33 cellular contexts compared by ENCODE assay signal in genomic region chr12:7375145-7375543, GRCh38.
"Had no signal": no experiment of that assay in that cellular context is flagged by ENCODE, and none has a peak within 500 bp of the region (broad histone marks: within the 10 kb centered on the region; RNA-seq: fewer than 3 reads in every experiment).

No MANE protein-coding gene starts in this region.

- H3K27ac ChIP-seq: gastrocnemius medialis, parathyroid adenoma, psoas muscle, sigmoid colon, vagina, WERI-Rb-1 had no signal

- H3K4me1 ChIP-seq: gastrocnemius medialis, parathyroid adenoma, psoas muscle, sigmoid colon, vagina had no signal

- DNase-seq: activated CD4-positive, alpha-beta T cell treated with anti-CD3 and anti-CD28 coated beads, Interleukin-2, amount 50 U/mL, for 1 hour; activated gamma-delta T cell treated with Interleukin-2 at 50 U/mL for 16 hours; activated T-cell treated with anti-CD3 and anti-CD28 coated beads, Interleukin-2, amount 50 U/mL, for 4 hours; amygdala; effector CD8-positive, alpha-beta T cell; gastrocnemius medialis; hippocampal formation; midbrain; naive thymus-derived CD8-positive, alpha-beta T cell; occipital lobe; stimulated activated CD4-positive, alpha-beta T cell treated with anti-CD3 and anti-CD28 coated beads, Interleukin-4, amount 100 ng/mL, for 4 hours; T-helper 17 cell; T1000 had no signal

- FAIRE-seq: colon, endometrium, kidney, small intestine had no signal

- H3K9me3 Mint-ChIP-seq: activated naive CD8-positive, alpha-beta T cell treated with anti-CD3 and anti-CD28 coated beads, Interleukin-2, amount 50 U/mL, for 24 hours; activated T-cell treated with anti-CD3 and anti-CD28 coated beads, Interleukin-2, amount 50 U/mL, for 4 hours; activated T-helper 17 cell treated with anti-CD3 and anti-CD28 coated beads, Interleukin-2, amount 50 U/mL, for 72 hours; immature natural killer cell; neural crest cell had no signal

- H3K4me1 Mint-ChIP-seq: activated naive CD4-positive, alpha-beta T cell treated with anti-CD3 and anti-CD28 coated beads, Interleukin-2, amount 50 U/mL, for 24 hours; activated naive CD8-positive, alpha-beta T cell treated with anti-CD3 and anti-CD28 coated beads, Interleukin-2, amount 50 U/mL, for 24 hours; activated T-helper 17 cell treated with anti-CD3 and anti-CD28 coated beads, Interleukin-2, amount 50 U/mL, for 72 hours; immature natural killer cell; memory B cell; naive thymus-derived CD8-positive, alpha-beta T cell; neural crest cell; stimulated activated memory B cell treated with anti-CD40 and anti-IgM and Interleukin-4, amounts not matched to agents 10 μg/mL and 1 μg/mL and 100 μg/mL, for 72 hours; stimulated activated naive CD8-positive, alpha-beta T cell treated with anti-CD3 and anti-CD28 coated beads, Interleukin-15, amount 100 ng/mL, for 72 hours had no signal

- H3K9me3 ChIP-seq: gastrocnemius medialis, psoas muscle, sigmoid colon, vagina had no signal

- H3K9ac ChIP-seq: parathyroid adenoma had no signal

- H3K27me3 ChIP-seq: gastrocnemius medialis, sigmoid colon, vagina had no signal

- H3K36me3 ChIP-seq: gastrocnemius medialis, sigmoid colon, vagina, WERI-Rb-1 had no signal

- H3K36me3 Mint-ChIP-seq: activated naive CD4-positive, alpha-beta T cell treated with anti-CD3 and anti-CD28 coated beads, Interleukin-2, amount 50 U/mL, for 24 hours; immature natural killer cell; memory B cell; stimulated activated memory B cell treated with anti-CD40 and anti-IgM and Interleukin-4, amounts not matched to agents 10 μg/mL and 1 μg/mL and 100 μg/mL, for 72 hours; type B pancreatic cell had no signal

- H3K27ac Mint-ChIP-seq: activated CD8-positive, alpha-beta T cell treated with anti-CD3 and anti-CD28 coated beads for 36 hours; activated naive CD4-positive, alpha-beta T cell treated with anti-CD3 and anti-CD28 coated beads, Interleukin-2, amount 50 U/mL, for 24 hours; activated naive CD8-positive, alpha-beta T cell treated with anti-CD3 and anti-CD28 coated beads, Interleukin-2, amount 50 U/mL, for 24 hours; activated T-helper 17 cell treated with anti-CD3 and anti-CD28 coated beads, Interleukin-2, amount 50 U/mL, for 72 hours; immature natural killer cell; memory B cell; naive thymus-derived CD8-positive, alpha-beta T cell; stimulated activated memory B cell treated with anti-CD40 and anti-IgM and Interleukin-4, amounts not matched to agents 10 μg/mL and 1 μg/mL and 100 μg/mL, for 72 hours; stimulated activated naive CD8-positive, alpha-beta T cell treated with anti-CD3 and anti-CD28 coated beads, Interleukin-15, amount 100 ng/mL, for 72 hours; T-helper 17 cell; type B pancreatic cell had no signal

- ATAC-seq: activated CD4-positive, CD25-positive, alpha-beta regulatory T cell treated with anti-CD3 and anti-CD28 coated beads, Interleukin-2, amount 50 U/mL, for 24 hours; activated T-cell treated with anti-CD3 and anti-CD28 coated beads, Interleukin-2, amount 50 U/mL, for 4 hours; activated T-helper 17 cell treated with anti-CD3 and anti-CD28 coated beads, Interleukin-2, amount 50 U/mL, for 72 hours; gastrocnemius medialis; naive thymus-derived CD8-positive, alpha-beta T cell; psoas muscle; stimulated activated memory B cell treated with anti-CD40 and anti-IgM and Interleukin-4, amounts not matched to agents 10 μg/mL and 1 μg/mL and 100 μg/mL, for 72 hours; T-helper 17 cell had no signal

- H3K4me3 ChIP-seq: gastrocnemius medialis, psoas muscle, sigmoid colon, vagina had no signal

- H3K4me3 Mint-ChIP-seq: activated CD8-positive, alpha-beta T cell treated with anti-CD3 and anti-CD28 coated beads for 36 hours; activated naive CD4-positive, alpha-beta T cell treated with anti-CD3 and anti-CD28 coated beads, Interleukin-2, amount 50 U/mL, for 24 hours; activated naive CD8-positive, alpha-beta T cell treated with anti-CD3 and anti-CD28 coated beads, Interleukin-2, amount 50 U/mL, for 24 hours; activated T-cell treated with anti-CD3 and anti-CD28 coated beads, Interleukin-2, amount 50 U/mL, for 4 hours; activated T-helper 17 cell treated with anti-CD3 and anti-CD28 coated beads, Interleukin-2, amount 50 U/mL, for 72 hours; immature natural killer cell; memory B cell; naive thymus-derived CD8-positive, alpha-beta T cell; neural crest cell; stimulated activated memory B cell treated with anti-CD40 and anti-IgM and Interleukin-4, amounts not matched to agents 10 μg/mL and 1 μg/mL and 100 μg/mL, for 72 hours; stimulated activated naive CD8-positive, alpha-beta T cell treated with anti-CD3 and anti-CD28 coated beads, Interleukin-15, amount 100 ng/mL, for 72 hours; T-helper 17 cell; type B pancreatic cell had no signal
